ENCODE assay signal across 1 cellular context in genomic region chr13:40644838-40645620, GRCh38.
TF ChIP-seq lines count a peak whose summit lies in the region.

No MANE protein-coding gene starts in this region.

TF ChIP-seq in SK-N-SH, 30 proteins besides CTCF, POLR2A, EP300 and RAD21 (continued from another document):
- no peak for TF ChIP-seq USF2 (IDR thresholded peaks at IDR 0.05; ENCODE audit: borderline replicate concordance, low read depth, low read length)
- no peak for TF ChIP-seq NRF1 (IDR thresholded peaks at IDR 0.05; ENCODE audit: low read depth, low read length)
- TF ChIP-seq POLR2AphosphoS5 (IDR thresholded peaks at IDR 0.05; ENCODE audit: low read depth, low read length), result no peak
- no peak for TF ChIP-seq FOSL2 (IDR thresholded peaks at IDR 0.05; ENCODE audit: borderline replicate concordance, low read depth)
- no peak for TF ChIP-seq SIN3A (IDR thresholded peaks at IDR 0.05; ENCODE audit: borderline replicate concordance, low read depth, low read length)
- TF ChIP-seq CHD2 (IDR thresholded peaks at IDR 0.05; ENCODE audit: low read length, partially characterized antibody), result no peak
- no peak for TF ChIP-seq GATA2 (CRISPR knock-in tag; IDR thresholded peaks at IDR 0.05)
- no peak for TF ChIP-seq SMC3 (IDR thresholded peaks at IDR 0.05; ENCODE audit: low read depth, low read length)
- no peak for TF ChIP-seq YY1 (IDR thresholded peaks at IDR 0.05; ENCODE audit: low read depth)
- TF ChIP-seq MAX (IDR thresholded peaks at IDR 0.05; ENCODE audit: low read depth), result no peak
- TF ChIP-seq REST (IDR thresholded peaks at IDR 0.05; ENCODE audit: low read depth, low read length), result no peak
